9 cellular contexts compared by ENCODE assay signal in genomic region chr17:48554412-48555090, GRCh38. TPM values are rescaled to one million over a fixed set of nuclear protein-coding genes. Genes with fewer than 3 reads are reported as not detected.
DNase-seq lines count a peak whose midpoint lies in the region; ATAC-seq, FAIRE-seq and TF ChIP-seq lines count a peak whose summit lies in the region.
"Had no signal": no experiment of that assay in that cellular context is flagged by ENCODE, and none has a peak within 500 bp of the region (broad histone marks: within the 10 kb centered on the region; RNA-seq: fewer than 3 reads in every experiment).

No MANE protein-coding gene starts in this region.

- H3K4me1 ChIP-seq in K562 (replicated peaks in 1 of 2; ENCODE audit: control insufficient read depth in 2 of 2, insufficient read depth in 2 of 2, low read length in 2 of 2) (peaks cover 46 to 57% of the 10 kb centered on the region in 2 experiments), stomach (peaks cover 15 to 94% (median 59%) of the 10 kb centered on the region in 4 donors)

- H3K27me3 ChIP-seq in K562 (ENCODE audit: control insufficient read depth in 2 of 2, insufficient read depth in 2 of 2, low read length in 2 of 2), result no peaks in the 10 kb centered on the region
- peaks cover 0 to 95% (median 43%) of the 10 kb centered on the region in 3 donors for H3K27me3 ChIP-seq in stomach

- TF ChIP-seq CTCF in K562 (IDR thresholded peaks at IDR 0.05 in 2 of 3, conservative IDR thresholded peaks at IDR 0.05 in 1 of 3; ENCODE audit: insufficient read depth in 2 of 3, low read depth in 1 of 3, low read length in 3 of 3) (no peak), stomach (IDR thresholded peaks at IDR 0.05) (no peak)

- in situ Hi-C loops in K562 (cut with MboI), result no loop called here

- H3K9me1 ChIP-seq in K562 (ENCODE audit: control insufficient read depth, insufficient read depth, low read length), result no peaks in the 10 kb centered on the region

- H3K4me3 ChIP-seq in K562 (peak overlapping the region; percentile 3; the same call in 1 of the 2 replicates), stomach (peak overlapping the region; percentile 37 to 44 (median 39))

- FAIRE-seq in K562 (lab: Jason Lieb, UNC), result no peak
- FAIRE-seq: islet of Langerhans had no signal

- no peaks in the 10 kb centered on the region for H4K20me1 ChIP-seq in K562 (replicated peaks; ENCODE audit: control insufficient read depth, insufficient read depth, low read length)

- TF ChIP-seq POLR2A in K562 (conservative IDR thresholded peaks at IDR 0.05) (no peak), stomach (IDR thresholded peaks at IDR 0.05) (no peak)

- H3K9me3 ChIP-seq in K562 (replicated peaks; ENCODE audit: control insufficient read depth, insufficient read depth, low read depth, low read length), result no peaks in the 10 kb centered on the region
- no peaks in the 10 kb centered on the region for H3K9me3 ChIP-seq in stomach

- POLR2A ChIA-PET in K562 (lab: Yijun Ruan, JAX), result interaction anchor here (0.7 to 3.4 kb wide), 6 partner anchors 8 to 63 kb away, joined by 3 to 21 read pairs (median 6); no protein-coding TSS in a partner anchor

- peak overlapping the region; percentile 41 to 86 for H3K9ac ChIP-seq in K562 (ENCODE audit: insufficient read depth in 1 of 2, low read depth in 2 of 2, low read length in 2 of 2)

- CTCF ChIA-PET in K562 (lab: Yijun Ruan, JAX; ENCODE audit: low intra/inter-chr PET ratio), result no interaction called here

- intact Hi-C loops in K562 (cut with micrococcal nuclease), result no loop called here
- intact Hi-C loops in stomach (cut with DNase I; ENCODE audit: low total_unique reads), result no loop called here

- BruUV-seq in K562 (replicated peaks; lab: Mats Ljungman, UMichigan), result no TSS peak

- WGBS in K562 (ENCODE audit: insufficient coverage, low coverage, missing lambda C conversion rate), result 87% methylated on average over 30 of the region's 41 CpGs
- 20 to 42% (median 29%) methylated on average over 41 of the region's 41 CpGs for WGBS in stomach, 5 donors

- TF ChIP-seq EP300 in K562 (IDR thresholded peaks at IDR 0.05; ENCODE audit: low read length) (no peak), stomach (IDR thresholded peaks at IDR 0.05) (no peak)

- no peak for ATAC-seq in K562
- ATAC-seq in left lobe of liver, result no peak
- ATAC-seq in GM21381 (IDR thresholded peaks at IDR 0.05; ENCODE audit: unreplicated experiment), result no peak

- peak overlapping the region; percentile 93 for H3K27ac ChIP-seq in K562 (ENCODE audit: extremely low read depth, low read depth, low read length)
- peak overlapping the region; percentile 16 to 95 (median 93) for H3K27ac ChIP-seq in stomach

- no peak for TF ChIP-seq RAD21 in K562 (CRISPR knock-in tag; conservative IDR thresholded peaks at IDR 0.05 in 1 of 2, IDR thresholded peaks at IDR 0.05 in 1 of 2)

- peak; percentile 34 for DNase-seq in NCI-H146 (lab: John Stamatoyannopoulos, UW)
- no peak for DNase-seq in NCI-H146 treated with DMSO at 0.1 percent for 48 hours (lab: John Stamatoyannopoulos, UW; ENCODE audit: unreplicated experiment)
- no peak for DNase-seq in K562 (ENCODE audit: extremely low read depth in 1 of 4, low spot score in 3 of 4)
- peak; percentile 30 for DNase-seq in kidney tubule cell (ENCODE audit: low spot score)
- DNase-seq in stomach, result no peak
- no peak for DNase-seq in left lobe of liver (ENCODE audit: low spot score)
- DNase-seq in activated CD4-positive, CD25-positive, alpha-beta regulatory T cell (lab: John Stamatoyannopoulos, UW), result no peak

- H3K79me2 ChIP-seq in K562 (ENCODE audit: control insufficient read depth, insufficient read depth, low read length), result peaks cover 56% of the 10 kb centered on the region

- peak overlapping the region; percentile 79; the same call in 1 of the 2 replicates for H3K4me2 ChIP-seq in K562 (ENCODE audit: insufficient read depth, low read length)

- no peak overlapping the region for H2AFZ ChIP-seq in K562 (ENCODE audit: low read depth, low read length)

- H3K36me3 ChIP-seq in K562 (ENCODE audit: control insufficient read depth, insufficient read depth, low read length) (peaks cover 74% of the 10 kb centered on the region; the same call in 2 of the 3 replicates), stomach (peaks cover 0 to 11% (median 7%) of the 10 kb centered on the region in 4 donors)

RNA-seq across cellular contexts. Expression of gene HOXB2, which starts 9.6 kb away (rescaled TPM):
- total RNA-seq in K562 (2011; cell fraction: chromatin; rRNA removed; ENCODE audit: low replicate concordance), result 18.7 and 27.7 TPM in 2 replicates
- total RNA-seq in K562 (2011; cell fraction: nucleolus; rRNA removed), result 34.9 and 41.4 TPM in 2 replicates
- total RNA-seq in K562 (2011; cell fraction: nucleoplasm; rRNA removed), result 30.6 and 32.7 TPM in 2 replicates
- total RNA-seq in K562 (2014; rRNA removed) (35.0 and 42.1 TPM in 2 replicates), K562 (2014; rRNA removed; fragmentation: Illumina TruSeq; extraction: Trizol) (13.0 and 16.9 TPM in 2 replicates), K562 (2015; rRNA removed; fragmentation: Illumina TruSeq; extraction: Trizol) (21.2 and 22.2 TPM in 2 replicates), K562 (2021) (74.2 and 75.5 TPM in 2 replicates), stomach (10 to 100 TPM in 3 of 5 donors, 1 to 10 TPM in 2; 6.7 to 83.0 (median 10.5) TPM), left lobe of liver (2.3 TPM)
- polyA plus RNA-seq in K562 (2011; rRNA removed) (15.9 and 16.4 TPM in 2 replicates), K562 (2014; fragmentation: Illumina TruSeq; extraction: Trizol) (32.5 and 32.6 TPM in 2 replicates), K562 (2014; fragmentation: Nextera tagmentation; extraction: Ambion mirVana) (1 to 10 TPM; 2.1 to 3.1 TPM), K562 (2014; rRNA removed) (66.4 and 97.7 TPM in 2 replicates), stomach (10 to 100 TPM; 11.3 to 22.2 (median 13.4) TPM)
- polyA plus RNA-seq in K562 (2011; cell fraction: cytosol; rRNA removed), result 24.2 and 53.7 TPM in 2 replicates
- polyA plus RNA-seq in K562 (2011; cell fraction: nucleus; rRNA removed), result 43.7 and 75.1 TPM in 2 replicates
- 50.1 and 61.9 TPM in 2 replicates for polyA plus RNA-seq in K562 (2012)
- 5.8 and 6.4 TPM in 2 replicates for polyA minus RNA-seq in K562 (2011; rRNA and poly(A)+ RNA removed)
- polyA minus RNA-seq in K562 (2011; cell fraction: cytosol; rRNA and poly(A)+ RNA removed), result 7.7 and 8.4 TPM in 2 replicates
- polyA minus RNA-seq in K562 (2011; cell fraction: nucleus; rRNA and poly(A)+ RNA removed), result 21.1 and 32.0 TPM in 2 replicates

RNA-seq across cellular contexts. Expression of gene HOXB4, which starts 23.6 kb away (rescaled TPM):
- 46.4 and 55.0 TPM in 2 replicates for total RNA-seq in K562 (2011; cell fraction: chromatin; rRNA removed; ENCODE audit: low replicate concordance)
- 33.6 and 35.9 TPM in 2 replicates for total RNA-seq in K562 (2011; cell fraction: nucleolus; rRNA removed)
- 34.9 and 40.6 TPM in 2 replicates for total RNA-seq in K562 (2011; cell fraction: nucleoplasm; rRNA removed)
- total RNA-seq in K562 (2014; rRNA removed), result 23.9 and 26.4 TPM in 2 replicates
- 10.6 and 10.8 TPM in 2 replicates for total RNA-seq in K562 (2014; rRNA removed; fragmentation: Illumina TruSeq; extraction: Trizol)
- total RNA-seq in K562 (2015; rRNA removed; fragmentation: Illumina TruSeq; extraction: Trizol), result 14.6 and 14.9 TPM in 2 replicates
- total RNA-seq in K562 (2021), result 33.2 and 34.9 TPM in 2 replicates
- polyA plus RNA-seq in K562 (2011; rRNA removed), result 9.2 and 13.0 TPM in 2 replicates
- polyA plus RNA-seq in K562 (2011; cell fraction: cytosol; rRNA removed), result 10.4 and 12.6 TPM in 2 replicates
- 44.4 and 69.1 TPM in 2 replicates for polyA plus RNA-seq in K562 (2011; cell fraction: nucleus; rRNA removed)
- 16.3 and 24.5 TPM in 2 replicates for polyA plus RNA-seq in K562 (2012)
- 27.5 and 30.2 TPM in 2 replicates for polyA plus RNA-seq in K562 (2014; fragmentation: Illumina TruSeq; extraction: Trizol)
- polyA plus RNA-seq in K562 (2014; fragmentation: Nextera tagmentation; extraction: Ambion mirVana), result 1 to 10 TPM; 1.6 to 2.6 TPM
- polyA plus RNA-seq in K562 (2014; rRNA removed), result 22.5 and 27.2 TPM in 2 replicates
- polyA minus RNA-seq in K562 (2011; rRNA and poly(A)+ RNA removed), result 4.4 and 4.6 TPM in 2 replicates
- 5.2 and 7.6 TPM in 2 replicates for polyA minus RNA-seq in K562 (2011; cell fraction: cytosol; rRNA and poly(A)+ RNA removed)
- 14.8 and 17.5 TPM in 2 replicates for polyA minus RNA-seq in K562 (2011; cell fraction: nucleus; rRNA and poly(A)+ RNA removed)
- total RNA-seq in stomach, result 1 to 10 TPM in 1 of 5 donors, under 1 TPM in 2, not detected in 2; 0.45 to 5.1 (median 0.58) TPM
- 1 to 10 TPM; 1.7 to 4.6 (median 2.6) TPM for polyA plus RNA-seq in stomach
- 1.1 TPM for total RNA-seq in left lobe of liver

RNA-seq across cellular contexts. Expression of gene HOXB1, which starts 23.7 kb away (rescaled TPM):
- not detected in 2 replicates for total RNA-seq in K562 (2011; cell fraction: chromatin; rRNA removed; ENCODE audit: low replicate concordance)
- total RNA-seq in K562 (2011; cell fraction: nucleolus; rRNA removed), result not detected in 2 replicates
- total RNA-seq in K562 (2011; cell fraction: nucleoplasm; rRNA removed), result not detected in 2 replicates
- total RNA-seq in K562 (2014; rRNA removed), result not detected in 2 replicates
- total RNA-seq in K562 (2014; rRNA removed; fragmentation: Illumina TruSeq; extraction: Trizol), result not detected in 2 replicates
- total RNA-seq in K562 (2015; rRNA removed; fragmentation: Illumina TruSeq; extraction: Trizol), result not detected in 2 replicates
- total RNA-seq in K562 (2021), result not detected in 2 replicates
- 0.04 TPM in 1 of 2 replicates, not detected in the other for polyA plus RNA-seq in K562 (2011; rRNA removed)
- polyA plus RNA-seq in K562 (2011; cell fraction: cytosol; rRNA removed), result not detected in 2 replicates
- not detected in 2 replicates for polyA plus RNA-seq in K562 (2011; cell fraction: nucleus; rRNA removed)
- not detected in 2 replicates for polyA plus RNA-seq in K562 (2012)
- polyA plus RNA-seq in K562 (2014; fragmentation: Illumina TruSeq; extraction: Trizol), result not detected in 2 replicates
- polyA plus RNA-seq in K562 (2014; fragmentation: Nextera tagmentation; extraction: Ambion mirVana), result not detected
- not detected in 2 replicates for polyA plus RNA-seq in K562 (2014; rRNA removed)
- polyA minus RNA-seq in K562 (2011; rRNA and poly(A)+ RNA removed), result not detected in 2 replicates
- polyA minus RNA-seq in K562 (2011; cell fraction: cytosol; rRNA and poly(A)+ RNA removed), result not detected in 2 replicates
- polyA minus RNA-seq in K562 (2011; cell fraction: nucleus; rRNA and poly(A)+ RNA removed), result not detected in 2 replicates
- not detected for total RNA-seq in stomach
- polyA plus RNA-seq in stomach, result under 1 TPM in 1 of 3 donors, not detected in 2; 0.28 TPM
- not detected for total RNA-seq in left lobe of liver

RNA-seq across cellular contexts. Expression of gene HOXB3, which starts 35.5 kb away (rescaled TPM):
- 75.2 and 108 TPM in 2 replicates for total RNA-seq in K562 (2011; cell fraction: chromatin; rRNA removed; ENCODE audit: low replicate concordance)
- 47.0 and 47.2 TPM in 2 replicates for total RNA-seq in K562 (2011; cell fraction: nucleolus; rRNA removed)
- 90.9 and 153 TPM in 2 replicates for total RNA-seq in K562 (2011; cell fraction: nucleoplasm; rRNA removed)
- total RNA-seq in K562 (2014; rRNA removed), result 11.8 and 17.2 TPM in 2 replicates
- total RNA-seq in K562 (2014; rRNA removed; fragmentation: Illumina TruSeq; extraction: Trizol), result 20.2 and 21.2 TPM in 2 replicates
- total RNA-seq in K562 (2015; rRNA removed; fragmentation: Illumina TruSeq; extraction: Trizol), result 24.7 and 28.1 TPM in 2 replicates
- total RNA-seq in K562 (2021), result 22.7 and 28.3 TPM in 2 replicates
- 15.7 and 21.5 TPM in 2 replicates for polyA plus RNA-seq in K562 (2011; rRNA removed)
- polyA plus RNA-seq in K562 (2011; cell fraction: cytosol; rRNA removed), result 11.5 and 17.9 TPM in 2 replicates
- polyA plus RNA-seq in K562 (2011; cell fraction: nucleus; rRNA removed), result 93.6 and 118 TPM in 2 replicates
- 19.2 and 37.9 TPM in 2 replicates for polyA plus RNA-seq in K562 (2012)
- polyA plus RNA-seq in K562 (2014; fragmentation: Illumina TruSeq; extraction: Trizol), result 23.5 and 27.0 TPM in 2 replicates
- 1 to 10 TPM; 2.4 to 2.5 TPM for polyA plus RNA-seq in K562 (2014; fragmentation: Nextera tagmentation; extraction: Ambion mirVana)
- polyA plus RNA-seq in K562 (2014; rRNA removed), result 33.0 and 41.3 TPM in 2 replicates
- 5.3 and 9.5 TPM in 2 replicates for polyA minus RNA-seq in K562 (2011; rRNA and poly(A)+ RNA removed)
- polyA minus RNA-seq in K562 (2011; cell fraction: cytosol; rRNA and poly(A)+ RNA removed), result 3.6 and 5.7 TPM in 2 replicates
- 29.2 and 37.0 TPM in 2 replicates for polyA minus RNA-seq in K562 (2011; cell fraction: nucleus; rRNA and poly(A)+ RNA removed)
- 10 to 100 TPM in 4 of 5 donors, 1 to 10 TPM in 1; 6.1 to 77.6 (median 17.0) TPM for total RNA-seq in stomach
- polyA plus RNA-seq in stomach, result 1 to 10 TPM; 2.8 to 9.5 (median 3.8) TPM
- total RNA-seq in left lobe of liver, result 1.9 TPM

RNA-seq across cellular contexts. Expression of gene HOXB5, which starts 39.0 kb away (rescaled TPM):
- total RNA-seq in K562 (2011; cell fraction: chromatin; rRNA removed; ENCODE audit: low replicate concordance), result 4.9 and 5.1 TPM in 2 replicates
- 1.8 and 2.0 TPM in 2 replicates for total RNA-seq in K562 (2011; cell fraction: nucleolus; rRNA removed)
- total RNA-seq in K562 (2011; cell fraction: nucleoplasm; rRNA removed), result 2.4 and 3.7 TPM in 2 replicates
- 0.27 and 0.57 TPM in 2 replicates for total RNA-seq in K562 (2014; rRNA removed)
- total RNA-seq in K562 (2014; rRNA removed; fragmentation: Illumina TruSeq; extraction: Trizol), result 0.38 and 0.65 TPM in 2 replicates
- total RNA-seq in K562 (2015; rRNA removed; fragmentation: Illumina TruSeq; extraction: Trizol), result 0.75 and 0.80 TPM in 2 replicates
- total RNA-seq in K562 (2021), result 2.4 and 2.6 TPM in 2 replicates
- polyA plus RNA-seq in K562 (2011; rRNA removed), result 0.36 and 0.87 TPM in 2 replicates
- 0.36 and 0.52 TPM in 2 replicates for polyA plus RNA-seq in K562 (2011; cell fraction: cytosol; rRNA removed)
- polyA plus RNA-seq in K562 (2011; cell fraction: nucleus; rRNA removed), result 3.7 TPM in 2 replicates
- 2.9 and 6.4 TPM in 2 replicates for polyA plus RNA-seq in K562 (2012)
- polyA plus RNA-seq in K562 (2014; fragmentation: Illumina TruSeq; extraction: Trizol), result 1.4 and 1.5 TPM in 2 replicates
- under 1 TPM; 0.24 to 0.25 TPM for polyA plus RNA-seq in K562 (2014; fragmentation: Nextera tagmentation; extraction: Ambion mirVana)
- polyA plus RNA-seq in K562 (2014; rRNA removed), result 2.7 and 3.2 TPM in 2 replicates
- 0.11 and 0.15 TPM in 2 replicates for polyA minus RNA-seq in K562 (2011; rRNA and poly(A)+ RNA removed)
- polyA minus RNA-seq in K562 (2011; cell fraction: cytosol; rRNA and poly(A)+ RNA removed), result 0.38 and 0.82 TPM in 2 replicates
- polyA minus RNA-seq in K562 (2011; cell fraction: nucleus; rRNA and poly(A)+ RNA removed), result 0.54 and 1.1 TPM in 2 replicates
- 10 to 100 TPM in 2 of 5 donors, under 1 TPM in 2, not detected in 1; 0.43 to 50.4 (median 6.2) TPM for total RNA-seq in stomach
- polyA plus RNA-seq in stomach, result 1 to 10 TPM; 2.2 to 2.7 (median 2.4) TPM
- 0.55 TPM for total RNA-seq in left lobe of liver

Comparison
In these comparisons a context has a peak if more than half of its experiments do, and no peak if none do; other contexts are left out.
1. DNase-seq: peak in NCI-H146 (single experiment) and kidney tubule cell (single experiment); none in NCI-H146 treated with DMSO at 0.1 percent for 48 hours (single experiment), K562 (0 of 4), stomach (single experiment), left lobe of liver (single experiment) and activated CD4-positive, CD25-positive, alpha-beta regulatory T cell (0 of 4).